ENCODE assay signal across 2 cellular contexts in the genomic region with DNA sequence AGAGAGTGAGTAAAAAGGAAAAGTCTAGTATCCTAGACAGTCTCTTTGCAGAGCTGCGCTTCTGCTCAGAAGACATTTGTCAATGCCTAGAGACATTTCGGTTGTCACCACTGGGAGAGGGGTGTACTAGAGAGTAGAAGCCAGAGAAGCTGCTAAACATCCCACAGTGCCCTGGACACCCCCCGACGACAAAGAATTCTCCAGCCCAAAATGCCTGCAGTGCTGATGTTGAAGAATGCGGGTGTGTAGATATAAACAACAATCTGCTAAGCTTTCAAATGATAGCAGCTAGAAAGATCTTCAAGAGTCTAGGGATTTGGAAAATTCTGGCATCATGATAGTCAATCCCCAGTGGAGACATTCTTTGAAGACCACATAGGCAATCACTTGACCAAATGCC.
TF ChIP-seq lines count a peak whose summit lies in the region.

No MANE protein-coding gene starts in this region.

TF ChIP-seq in SK-N-SH, 30 proteins besides CTCF, POLR2A, EP300 and RAD21 (continued from another document):
- TF ChIP-seq, protein P1, sequence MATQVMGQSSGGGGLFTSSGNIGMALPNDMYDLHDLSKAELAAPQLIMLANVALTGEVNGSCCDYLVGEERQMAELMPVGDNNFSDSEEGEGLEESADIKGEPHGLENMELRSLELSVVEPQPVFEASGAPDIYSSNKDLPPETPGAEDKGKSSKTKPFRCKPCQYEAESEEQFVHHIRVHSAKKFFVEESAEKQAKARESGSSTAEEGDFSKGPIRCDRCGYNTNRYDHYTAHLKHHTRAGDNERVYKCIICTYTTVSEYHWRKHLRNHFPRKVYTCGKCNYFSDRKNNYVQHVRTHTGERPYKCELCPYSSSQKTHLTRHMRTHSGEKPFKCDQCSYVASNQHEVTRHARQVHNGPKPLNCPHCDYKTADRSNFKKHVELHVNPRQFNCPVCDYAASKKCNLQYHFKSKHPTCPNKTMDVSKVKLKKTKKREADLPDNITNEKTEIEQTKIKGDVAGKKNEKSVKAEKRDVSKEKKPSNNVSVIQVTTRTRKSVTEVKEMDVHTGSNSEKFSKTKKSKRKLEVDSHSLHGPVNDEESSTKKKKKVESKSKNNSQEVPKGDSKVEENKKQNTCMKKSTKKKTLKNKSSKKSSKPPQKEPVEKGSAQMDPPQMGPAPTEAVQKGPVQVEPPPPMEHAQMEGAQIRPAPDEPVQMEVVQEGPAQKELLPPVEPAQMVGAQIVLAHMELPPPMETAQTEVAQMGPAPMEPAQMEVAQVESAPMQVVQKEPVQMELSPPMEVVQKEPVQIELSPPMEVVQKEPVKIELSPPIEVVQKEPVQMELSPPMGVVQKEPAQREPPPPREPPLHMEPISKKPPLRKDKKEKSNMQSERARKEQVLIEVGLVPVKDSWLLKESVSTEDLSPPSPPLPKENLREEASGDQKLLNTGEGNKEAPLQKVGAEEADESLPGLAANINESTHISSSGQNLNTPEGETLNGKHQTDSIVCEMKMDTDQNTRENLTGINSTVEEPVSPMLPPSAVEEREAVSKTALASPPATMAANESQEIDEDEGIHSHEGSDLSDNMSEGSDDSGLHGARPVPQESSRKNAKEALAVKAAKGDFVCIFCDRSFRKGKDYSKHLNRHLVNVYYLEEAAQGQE (IDR thresholded peaks at IDR 0.05; ENCODE audit: low read depth, low read length): no peak
- TF ChIP-seq NRF1 (IDR thresholded peaks at IDR 0.05; ENCODE audit: low read depth, low read length) (no peak), POLR2AphosphoS5 (IDR thresholded peaks at IDR 0.05; ENCODE audit: low read depth, low read length) (no peak), TEAD4 (IDR thresholded peaks at IDR 0.05; ENCODE audit: borderline replicate concordance, insufficient read depth) (no peak), GABPA (IDR thresholded peaks at IDR 0.05; ENCODE audit: low read depth) (no peak)

TF ChIP-seq in SK-N-SH treated with all-trans-retinoic acid at 6 μM for 48 hours, 23 proteins besides CTCF, POLR2A, EP300 and RAD21 (continued from another document):
- TF ChIP-seq, protein P2, sequence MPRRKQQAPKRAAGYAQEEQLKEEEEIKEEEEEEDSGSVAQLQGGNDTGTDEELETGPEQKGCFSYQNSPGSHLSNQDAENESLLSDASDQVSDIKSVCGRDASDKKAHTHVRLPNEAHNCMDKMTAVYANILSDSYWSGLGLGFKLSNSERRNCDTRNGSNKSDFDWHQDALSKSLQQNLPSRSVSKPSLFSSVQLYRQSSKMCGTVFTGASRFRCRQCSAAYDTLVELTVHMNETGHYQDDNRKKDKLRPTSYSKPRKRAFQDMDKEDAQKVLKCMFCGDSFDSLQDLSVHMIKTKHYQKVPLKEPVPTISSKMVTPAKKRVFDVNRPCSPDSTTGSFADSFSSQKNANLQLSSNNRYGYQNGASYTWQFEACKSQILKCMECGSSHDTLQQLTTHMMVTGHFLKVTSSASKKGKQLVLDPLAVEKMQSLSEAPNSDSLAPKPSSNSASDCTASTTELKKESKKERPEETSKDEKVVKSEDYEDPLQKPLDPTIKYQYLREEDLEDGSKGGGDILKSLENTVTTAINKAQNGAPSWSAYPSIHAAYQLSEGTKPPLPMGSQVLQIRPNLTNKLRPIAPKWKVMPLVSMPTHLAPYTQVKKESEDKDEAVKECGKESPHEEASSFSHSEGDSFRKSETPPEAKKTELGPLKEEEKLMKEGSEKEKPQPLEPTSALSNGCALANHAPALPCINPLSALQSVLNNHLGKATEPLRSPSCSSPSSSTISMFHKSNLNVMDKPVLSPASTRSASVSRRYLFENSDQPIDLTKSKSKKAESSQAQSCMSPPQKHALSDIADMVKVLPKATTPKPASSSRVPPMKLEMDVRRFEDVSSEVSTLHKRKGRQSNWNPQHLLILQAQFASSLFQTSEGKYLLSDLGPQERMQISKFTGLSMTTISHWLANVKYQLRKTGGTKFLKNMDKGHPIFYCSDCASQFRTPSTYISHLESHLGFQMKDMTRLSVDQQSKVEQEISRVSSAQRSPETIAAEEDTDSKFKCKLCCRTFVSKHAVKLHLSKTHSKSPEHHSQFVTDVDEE (CRISPR knock-in tag; IDR thresholded peaks at IDR 0.05): no peak
- TF ChIP-seq, protein P3, sequence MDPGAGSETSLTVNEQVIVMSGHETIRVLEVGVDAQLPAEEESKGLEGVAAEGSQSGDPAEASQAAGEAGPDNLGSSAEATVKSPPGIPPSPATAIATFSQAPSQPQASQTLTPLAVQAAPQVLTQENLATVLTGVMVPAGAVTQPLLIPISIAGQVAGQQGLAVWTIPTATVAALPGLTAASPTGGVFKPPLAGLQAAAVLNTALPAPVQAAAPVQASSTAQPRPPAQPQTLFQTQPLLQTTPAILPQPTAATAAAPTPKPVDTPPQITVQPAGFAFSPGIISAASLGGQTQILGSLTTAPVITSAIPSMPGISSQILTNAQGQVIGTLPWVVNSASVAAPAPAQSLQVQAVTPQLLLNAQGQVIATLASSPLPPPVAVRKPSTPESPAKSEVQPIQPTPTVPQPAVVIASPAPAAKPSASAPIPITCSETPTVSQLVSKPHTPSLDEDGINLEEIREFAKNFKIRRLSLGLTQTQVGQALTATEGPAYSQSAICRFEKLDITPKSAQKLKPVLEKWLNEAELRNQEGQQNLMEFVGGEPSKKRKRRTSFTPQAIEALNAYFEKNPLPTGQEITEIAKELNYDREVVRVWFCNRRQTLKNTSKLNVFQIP (CRISPR knock-in tag; IDR thresholded peaks at IDR 0.05; ENCODE audit: borderline replicate concordance, low read depth): no peak
- TF ChIP-seq, protein P4, sequence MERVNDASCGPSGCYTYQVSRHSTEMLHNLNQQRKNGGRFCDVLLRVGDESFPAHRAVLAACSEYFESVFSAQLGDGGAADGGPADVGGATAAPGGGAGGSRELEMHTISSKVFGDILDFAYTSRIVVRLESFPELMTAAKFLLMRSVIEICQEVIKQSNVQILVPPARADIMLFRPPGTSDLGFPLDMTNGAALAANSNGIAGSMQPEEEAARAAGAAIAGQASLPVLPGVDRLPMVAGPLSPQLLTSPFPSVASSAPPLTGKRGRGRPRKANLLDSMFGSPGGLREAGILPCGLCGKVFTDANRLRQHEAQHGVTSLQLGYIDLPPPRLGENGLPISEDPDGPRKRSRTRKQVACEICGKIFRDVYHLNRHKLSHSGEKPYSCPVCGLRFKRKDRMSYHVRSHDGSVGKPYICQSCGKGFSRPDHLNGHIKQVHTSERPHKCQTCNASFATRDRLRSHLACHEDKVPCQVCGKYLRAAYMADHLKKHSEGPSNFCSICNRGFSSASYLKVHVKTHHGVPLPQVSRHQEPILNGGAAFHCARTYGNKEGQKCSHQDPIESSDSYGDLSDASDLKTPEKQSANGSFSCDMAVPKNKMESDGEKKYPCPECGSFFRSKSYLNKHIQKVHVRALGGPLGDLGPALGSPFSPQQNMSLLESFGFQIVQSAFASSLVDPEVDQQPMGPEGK (CRISPR knock-in tag; IDR thresholded peaks at IDR 0.05; ENCODE audit: borderline replicate concordance): no peak
- TF ChIP-seq PPARA (CRISPR knock-in tag; IDR thresholded peaks at IDR 0.05; ENCODE audit: borderline replicate concordance) (no peak), SNAI2 (CRISPR knock-in tag; IDR thresholded peaks at IDR 0.05) (no peak), ZFP30 (CRISPR knock-in tag; IDR thresholded peaks at IDR 0.05) (no peak), TOX (CRISPR knock-in tag; IDR thresholded peaks at IDR 0.05; ENCODE audit: borderline replicate concordance) (no peak), ZNF8 (CRISPR knock-in tag; IDR thresholded peaks at IDR 0.05) (no peak), CSDC2 (CRISPR knock-in tag; IDR thresholded peaks at IDR 0.05) (no peak), OSR1 (CRISPR knock-in tag; IDR thresholded peaks at IDR 0.05) (no peak)
- TF ChIP-seq, protein P5, sequence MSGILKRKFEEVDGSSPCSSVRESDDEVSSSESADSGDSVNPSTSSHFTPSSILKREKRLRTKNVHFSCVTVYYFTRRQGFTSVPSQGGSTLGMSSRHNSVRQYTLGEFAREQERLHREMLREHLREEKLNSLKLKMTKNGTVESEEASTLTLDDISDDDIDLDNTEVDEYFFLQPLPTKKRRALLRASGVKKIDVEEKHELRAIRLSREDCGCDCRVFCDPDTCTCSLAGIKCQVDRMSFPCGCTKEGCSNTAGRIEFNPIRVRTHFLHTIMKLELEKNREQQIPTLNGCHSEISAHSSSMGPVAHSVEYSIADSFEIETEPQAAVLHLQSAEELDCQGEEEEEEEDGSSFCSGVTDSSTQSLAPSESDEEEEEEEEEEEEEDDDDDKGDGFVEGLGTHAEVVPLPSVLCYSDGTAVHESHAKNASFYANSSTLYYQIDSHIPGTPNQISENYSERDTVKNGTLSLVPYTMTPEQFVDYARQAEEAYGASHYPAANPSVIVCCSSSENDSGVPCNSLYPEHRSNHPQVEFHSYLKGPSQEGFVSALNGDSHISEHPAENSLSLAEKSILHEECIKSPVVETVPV (CRISPR knock-in tag; IDR thresholded peaks at IDR 0.05): no peak
- TF ChIP-seq, protein P6, sequence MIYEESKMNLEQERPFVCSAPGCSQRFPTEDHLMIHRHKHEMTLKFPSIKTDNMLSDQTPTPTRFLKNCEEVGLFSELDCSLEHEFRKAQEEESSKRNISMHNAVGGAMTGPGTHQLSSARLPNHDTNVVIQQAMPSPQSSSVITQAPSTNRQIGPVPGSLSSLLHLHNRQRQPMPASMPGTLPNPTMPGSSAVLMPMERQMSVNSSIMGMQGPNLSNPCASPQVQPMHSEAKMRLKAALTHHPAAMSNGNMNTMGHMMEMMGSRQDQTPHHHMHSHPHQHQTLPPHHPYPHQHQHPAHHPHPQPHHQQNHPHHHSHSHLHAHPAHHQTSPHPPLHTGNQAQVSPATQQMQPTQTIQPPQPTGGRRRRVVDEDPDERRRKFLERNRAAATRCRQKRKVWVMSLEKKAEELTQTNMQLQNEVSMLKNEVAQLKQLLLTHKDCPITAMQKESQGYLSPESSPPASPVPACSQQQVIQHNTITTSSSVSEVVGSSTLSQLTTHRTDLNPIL (CRISPR knock-in tag; IDR thresholded peaks at IDR 0.05; ENCODE audit: low read depth): no peak
